In the genomic region with DNA sequence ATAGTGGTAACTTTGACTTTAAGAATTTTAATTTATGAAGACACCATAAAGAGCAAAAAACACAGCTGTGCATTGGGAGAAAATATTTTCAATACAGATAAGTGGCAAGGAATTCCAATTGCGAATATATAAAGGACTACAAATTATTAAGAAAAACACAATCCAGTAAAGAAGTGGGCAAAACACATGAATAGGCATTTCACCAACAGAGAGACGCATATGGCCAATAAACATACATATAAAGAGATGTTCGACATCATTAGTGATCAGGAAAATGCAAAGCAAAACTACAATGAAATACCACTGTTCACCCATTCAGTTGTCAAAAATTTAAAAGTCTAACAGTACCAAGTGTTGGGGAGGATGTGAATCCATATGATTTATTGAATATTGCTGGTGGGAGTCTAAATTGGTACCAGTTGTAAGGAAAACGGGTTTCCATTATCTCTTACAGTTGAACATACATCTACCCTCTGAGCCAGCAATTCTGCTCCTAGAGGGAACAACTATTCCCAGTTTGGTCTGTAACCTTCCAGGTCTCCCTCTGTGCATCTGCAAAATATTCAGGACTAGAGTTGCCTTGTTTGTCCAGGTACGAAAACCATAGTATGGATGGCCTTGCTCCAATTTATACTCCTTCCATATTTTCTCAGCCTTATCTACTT, we compare ENCODE assay signal across 11 cellular contexts. TPM values are rescaled to one million over a fixed set of nuclear protein-coding genes. Genes with fewer than 3 reads are reported as not detected.
"Had no signal": no experiment of that assay in that cellular context is flagged by ENCODE, and none has a peak within 500 bp of the region (broad histone marks: within the 10 kb centered on the region; RNA-seq: fewer than 3 reads in every experiment).

No MANE protein-coding gene starts in this region.

- ATAC-seq: GM23338, HCT116 had no signal

- H3K4me3 Mint-ChIP-seq: HFFc6 had no signal

- H3K9me3 ChIP-seq: HAP-1 had no signal

- FAIRE-seq: H1, H54 had no signal

- H3K27ac ChIP-seq: GM23248 had no signal

- DNase-seq: GM23248, GOT3, H7, H9, HCEC 1CT, HFFc6 had no signal

- H2AFZ ChIP-seq: GM23338 had no signal

- H3K9me3 Mint-ChIP-seq: HFFc6 had no signal

- H3K9ac ChIP-seq: GM23248 had no signal

- H3K27ac Mint-ChIP-seq: GM23338, H9, HFFc6 had no signal

- H3K4me3 ChIP-seq: HAP-1 had no signal

- H3K36me3 ChIP-seq: HAP-1 had no signal

RNA-seq across cellular contexts. Expression of a gene that starts 27.5 kb away (rescaled TPM):
- total RNA-seq: GM23248, GM23338, H1, H7, H9, HFFc6 had no signal
- polyA plus RNA-seq: GM23248, GM23338, H1 had no signal
